1 cellular context compared by ENCODE assay signal in the genomic region with DNA sequence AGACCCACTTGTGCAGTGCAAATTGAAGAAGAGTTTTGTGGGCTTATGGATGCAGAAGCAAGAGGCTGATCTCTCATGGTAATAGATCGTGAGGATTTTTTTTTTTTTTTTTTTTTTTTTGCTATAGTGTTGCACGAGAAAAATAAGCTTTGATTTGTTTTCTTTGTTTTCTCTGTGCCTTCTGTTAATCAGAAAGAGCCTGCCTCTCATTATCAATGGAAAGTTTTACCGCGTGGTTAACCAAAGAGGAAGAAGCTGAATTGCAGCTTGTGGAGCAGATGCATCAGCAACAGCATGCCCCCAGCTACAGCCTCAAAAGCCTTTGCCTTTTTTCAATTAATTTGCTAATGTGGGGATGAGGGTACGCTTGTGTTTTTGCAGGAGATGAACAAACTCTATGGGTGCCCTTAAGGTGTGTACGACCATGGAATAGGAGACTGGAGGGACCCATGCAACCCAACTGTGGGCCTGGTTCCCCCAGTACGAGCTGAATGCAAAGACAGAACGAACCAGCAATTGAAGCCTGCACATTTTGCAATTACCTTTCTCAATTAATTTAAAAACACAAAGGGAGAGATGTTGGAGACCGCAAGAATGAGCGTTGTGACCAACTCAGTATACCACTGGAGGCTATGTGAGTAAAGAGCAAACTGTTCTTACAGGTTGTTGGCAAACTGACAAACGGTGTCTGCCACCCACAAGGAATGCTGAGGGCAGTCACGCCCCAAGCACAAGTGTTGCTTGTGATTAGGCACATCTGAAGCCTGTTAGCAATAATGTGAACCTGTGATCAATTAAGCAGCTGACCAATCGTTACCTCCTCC.
TF ChIP-seq lines count a peak whose summit lies in the region.

No MANE protein-coding gene starts in this region.

TF ChIP-seq in GM12878, 131 proteins besides CTCF, POLR2A, EP300 and RAD21:
- TF ChIP-seq CUX1 (IDR thresholded peaks at IDR 0.05; ENCODE audit: insufficient replicate concordance, low read depth, low read length) (no peak), RUNX3 (IDR thresholded peaks at IDR 0.05; ENCODE audit: low read length) (peak; percentile 37), SPI1 (IDR thresholded peaks at IDR 0.05; ENCODE audit: borderline replicate concordance, insufficient read depth, low read depth, low read length) (no peak), DPF2 (IDR thresholded peaks at IDR 0.05) (peak; percentile 59), CHD4 (IDR thresholded peaks at IDR 0.05) (no peak), CHD2 (IDR thresholded peaks at IDR 0.05; ENCODE audit: borderline replicate concordance, low read depth, low read length) (0 out of 2 replicates have a peak, but pooled peaks have one; percentile 10), MEF2A (IDR thresholded peaks at IDR 0.05; ENCODE audit: insufficient read depth, low read depth, low read length) (no peak), IKZF1 (conservative IDR thresholded peaks at IDR 0.05) (peak; percentile 50), BHLHE40 (IDR thresholded peaks at IDR 0.05; ENCODE audit: borderline replicate concordance in 1 of 2, low read depth in 2 of 2, low read length in 1 of 2) (peak; percentile 65 to 72; a peak in 3 of 4 replicates), MLLT1 (IDR thresholded peaks at IDR 0.05) (0 out of 2 replicates have a peak, but pooled peaks have one; percentile 48), PAX8 (IDR thresholded peaks at IDR 0.05) (no peak), MTA2 (IDR thresholded peaks at IDR 0.05; ENCODE audit: low read depth) (peak; percentile 71), ZNF384 (IDR thresholded peaks at IDR 0.05; ENCODE audit: borderline replicate concordance, low read depth, low read length) (peak; percentile 86), LARP7 (IDR thresholded peaks at IDR 0.05) (0 out of 2 replicates have a peak, but pooled peaks have one; percentile 24), YBX1 (IDR thresholded peaks at IDR 0.05) (no peak), ZNF687 (IDR thresholded peaks at IDR 0.05) (no peak), HCFC1 (IDR thresholded peaks at IDR 0.05; ENCODE audit: low read length) (no peak), IKZF2 (IDR thresholded peaks at IDR 0.05) (peak; percentile 47 to 59; a peak in 2 of 4 replicates)
- TF ChIP-seq, protein P1, sequence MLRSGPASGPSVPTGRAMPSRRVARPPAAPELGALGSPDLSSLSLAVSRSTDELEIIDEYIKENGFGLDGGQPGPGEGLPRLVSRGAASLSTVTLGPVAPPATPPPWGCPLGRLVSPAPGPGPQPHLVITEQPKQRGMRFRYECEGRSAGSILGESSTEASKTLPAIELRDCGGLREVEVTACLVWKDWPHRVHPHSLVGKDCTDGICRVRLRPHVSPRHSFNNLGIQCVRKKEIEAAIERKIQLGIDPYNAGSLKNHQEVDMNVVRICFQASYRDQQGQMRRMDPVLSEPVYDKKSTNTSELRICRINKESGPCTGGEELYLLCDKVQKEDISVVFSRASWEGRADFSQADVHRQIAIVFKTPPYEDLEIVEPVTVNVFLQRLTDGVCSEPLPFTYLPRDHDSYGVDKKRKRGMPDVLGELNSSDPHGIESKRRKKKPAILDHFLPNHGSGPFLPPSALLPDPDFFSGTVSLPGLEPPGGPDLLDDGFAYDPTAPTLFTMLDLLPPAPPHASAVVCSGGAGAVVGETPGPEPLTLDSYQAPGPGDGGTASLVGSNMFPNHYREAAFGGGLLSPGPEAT (IDR thresholded peaks at IDR 0.05; ENCODE audit: low read depth): peak; percentile 46
TF ChIP-seq in GM12878: peak in this region for 11.
